In genomic region chr22:42880815-42881214, GRCh38 we compare ENCODE assay signal across 14 cellular contexts. TPM values are rescaled to one million over a fixed set of nuclear protein-coding genes. Genes with fewer than 3 reads are reported as not detected.
DNase-seq lines count a peak whose midpoint lies in the region; ATAC-seq, FAIRE-seq and TF ChIP-seq lines count a peak whose summit lies in the region.
"Had no signal": no experiment of that assay in that cellular context is flagged by ENCODE, and none has a peak within 500 bp of the region (broad histone marks: within the 10 kb centered on the region; RNA-seq: fewer than 3 reads in every experiment).

No MANE protein-coding gene starts in this region.

- H3K4me3 ChIP-seq in choroid plexus epithelial cell (ENCODE audit: low read depth, low read length) (no peak overlapping the region), pancreas (peak overlapping the region in 3 of 4 donors; percentile 26 to 43 (median 42))
- H3K4me3 ChIP-seq: BLaER1 treated with 17β-estradiol and CSF1 and Interleukin-3, amounts not matched to agents 10 nM and 100 nM; vagina had no signal

- FAIRE-seq in pancreas (lab: Jason Lieb, UNC), result no peak
- FAIRE-seq: frontal cortex had no signal

- TF ChIP-seq CTCF in LNCAP (IDR thresholded peaks at IDR 0.05), result peak; percentile 23; the same call in 1 of the 2 replicates
- peak; percentile 47 for TF ChIP-seq CTCF in choroid plexus epithelial cell (conservative IDR thresholded peaks at IDR 0.05; ENCODE audit: low read depth, low read length)
- TF ChIP-seq CTCF in pancreas (IDR thresholded peaks at IDR 0.05), result no peak

- H3K27me3 ChIP-seq in pancreas, result no peaks in the 10 kb centered on the region
- H3K27me3 ChIP-seq: BLaER1 treated with 17β-estradiol and CSF1 and Interleukin-3, amounts not matched to agents 10 nM and 100 nM; vagina had no signal

- intact Hi-C loops in pancreas (cut with DNase I), result no loop called here

- DNase-seq in ELF-1 (ENCODE audit: low read depth, low spot score) (peak; percentile 21), choroid plexus epithelial cell (ENCODE audit: low read depth) (no peak), pancreas (peak; percentile 54 to 77 (median 72)), activated T-cell treated with anti-CD3 and anti-CD28 coated beads for 4 hours (no peak), NCI-H2029 treated with DMSO at 0.1 percent for 48 hours (lab: John Stamatoyannopoulos, UW) (no peak), caudate nucleus (lab: John Stamatoyannopoulos, UW) (no peak)
- no peak for DNase-seq in activated T-cell treated with anti-CD3 and anti-CD28 coated beads, Interleukin-2, amount 50 U/mL, for 48 hours
- DNase-seq: activated naive CD4-positive, alpha-beta T cell treated with anti-CD3 and anti-CD28 coated beads for 36 hours; midbrain; NCI-H1694 had no signal

- 43 to 47% methylated on average over 8 of the region's 8 CpGs for whole genome bisulfite sequencing in pancreas, 2 donors

- H3K9me3 ChIP-seq in pancreas, result no peaks in the 10 kb centered on the region
- H3K9me3 ChIP-seq: BLaER1 treated with 17β-estradiol and CSF1 and Interleukin-3, amounts not matched to agents 10 nM and 100 nM; vagina had no signal

- peaks cover 0 to 49% (median 41%) of the 10 kb centered on the region in 3 donors for H3K36me3 ChIP-seq in pancreas

- H3K4me1 ChIP-seq in pancreas, result peaks cover 14 to 31% (median 30%) of the 10 kb centered on the region in 3 donors
- H3K4me1 ChIP-seq: vagina had no signal

- peak overlapping the region; percentile 83 to 96 (median 90) for H3K27ac ChIP-seq in pancreas
- H3K27ac ChIP-seq in caudate nucleus (ENCODE audit: low read depth, low read length), result no peak overlapping the region
- H3K27ac ChIP-seq: vagina had no signal

- peak; percentile 27 to 55 (median 52) for ATAC-seq in pancreas

RNA-seq across cellular contexts. Expression of gene ARFGAP3, which starts 23.7 kb away (rescaled TPM):
- 10 to 100 TPM; 54.8 to 75.3 (median 62.1) TPM for total RNA-seq in pancreas
- polyA plus RNA-seq in pancreas, result 10 to 100 TPM; 39.1 to 45.4 TPM

Comparison
In these comparisons a context has a peak if more than half of its experiments do, and no peak if none do; other contexts are left out.
1. DNase-seq: peak in ELF-1 (single experiment) and pancreas (6 of 6); none in choroid plexus epithelial cell (single experiment), activated T-cell treated with anti-CD3 and anti-CD28 coated beads, Interleukin-2, amount 50 U/mL, for 48 hours (0 of 2), activated T-cell treated with anti-CD3 and anti-CD28 coated beads for 4 hours (single experiment), NCI-H2029 treated with DMSO at 0.1 percent for 48 hours (single experiment) and caudate nucleus (0 of 61).
2. CTCF ChIP-seq: peak in LNCAP (single experiment) and choroid plexus epithelial cell (single experiment); none in pancreas (0 of 4).